In genomic region chr4:75672461-75673026, GRCh38 we compare ENCODE assay signal across 8 cellular contexts. TPM values are rescaled to one million over a fixed set of nuclear protein-coding genes. Genes with fewer than 3 reads are reported as not detected.
DNase-seq lines count a peak whose midpoint lies in the region; ATAC-seq and TF ChIP-seq lines count a peak whose summit lies in the region.

No MANE protein-coding gene starts in this region.

- CTCF ChIA-PET in CD4-positive, alpha-beta memory T cell (lab: Charles Lee; ENCODE audit: partially characterized antibody), result interaction anchor here (1.3 to 7.2 kb wide), 3 partner anchors 17 to 76 kb away, joined by 3 to 68 read pairs (median 10); partner anchors contain the start of gene USO1

- 0 to 1% (median 0%) methylated on average over 42 to 44 of the region's 44 CpGs for WGBS in stomach, 5 donors

- no peaks in the 10 kb centered on the region for H3K9me3 Mint-ChIP-seq in CD4-positive, alpha-beta memory T cell
- no peaks in the 10 kb centered on the region for H3K9me3 Mint-ChIP-seq in activated T-helper 17 cell treated with anti-CD3 and anti-CD28 coated beads, Interleukin-2, amount 50 U/mL, for 72 hours

- peak overlapping the region; percentile 61 for H2AFZ ChIP-seq in neural cell (ENCODE audit: low read depth, low read length)

- no peaks in the 10 kb centered on the region for H3K27me3 ChIP-seq in CD4-positive, alpha-beta memory T cell (ENCODE audit: insufficient read depth, low read length)
- H3K27me3 ChIP-seq in Peyer's patch, result no peaks in the 10 kb centered on the region
- H3K27me3 ChIP-seq in neural cell (ENCODE audit: insufficient read depth, low read depth, low read length), result no peaks in the 10 kb centered on the region
- H3K27me3 ChIP-seq in stomach, result no peaks in the 10 kb centered on the region

- H3K27ac Mint-ChIP-seq in CD4-positive, alpha-beta memory T cell, result peak overlapping the region; percentile 97 to 100 (median 98)
- H3K27ac Mint-ChIP-seq in activated T-helper 17 cell treated with anti-CD3 and anti-CD28 coated beads, Interleukin-2, amount 50 U/mL, for 72 hours, result peak overlapping the region; percentile 99

- ATAC-seq in GM19351 (IDR thresholded peaks at IDR 0.05; ENCODE audit: unreplicated experiment) (peak; percentile 24), HG03520 (IDR thresholded peaks at IDR 0.05; ENCODE audit: unreplicated experiment) (peak; percentile 14)
- peak; percentile 31 for ATAC-seq in activated T-helper 17 cell treated with anti-CD3 and anti-CD28 coated beads, Interleukin-2, amount 50 U/mL, for 72 hours (replicated peaks)

- TF ChIP-seq POLR2A in Peyer's patch (IDR thresholded peaks at IDR 0.05) (no peak), stomach (IDR thresholded peaks at IDR 0.05) (no peak)

- H3F3A ChIP-seq in neural cell (ENCODE audit: insufficient read depth, low read length, poor library complexity, severe bottlenecking), result peaks cover 10% of the 10 kb centered on the region

- peak overlapping the region; percentile 98 for H3K9ac ChIP-seq in neural cell (ENCODE audit: low read length)

- POLR2A ChIA-PET in CD4-positive, alpha-beta memory T cell (lab: Charles Lee; ENCODE audit: partially characterized antibody), result interaction anchor here (1.2 to 8.9 kb wide), 11 partner anchors 11 to 318 kb away, joined by 4 to 163 read pairs (median 10); partner anchors contain the start of genes CDKL2, RCHY1, SDAD1 and THAP6

- peaks cover 30% of the 10 kb centered on the region for H4K20me1 ChIP-seq in neural cell (ENCODE audit: insufficient read depth)

- peak overlapping the region; percentile 90 to 97 for H3K4me3 ChIP-seq in CD4-positive, alpha-beta memory T cell (ENCODE audit: low read length in 2 of 2)
- H3K4me3 ChIP-seq in Peyer's patch (peak overlapping the region; percentile 81 to 93 (median 90)), fibroblast of villous mesenchyme (ENCODE audit: low read depth, low read length) (peak overlapping the region; percentile 100), neural cell (ENCODE audit: low read length) (peak overlapping the region; percentile 89), stomach (peak overlapping the region; percentile 82 to 98 (median 93))

- peaks cover 48% of the 10 kb centered on the region for H3K79me2 ChIP-seq in neural cell (replicated peaks; ENCODE audit: insufficient read depth, low read length)

- H3K9me3 ChIP-seq in CD4-positive, alpha-beta memory T cell (ENCODE audit: control insufficient read depth in 1 of 2, low read length in 2 of 2), result no peaks in the 10 kb centered on the region
- no peaks in the 10 kb centered on the region for H3K9me3 ChIP-seq in Peyer's patch
- no peaks in the 10 kb centered on the region for H3K9me3 ChIP-seq in neural cell (ENCODE audit: low read length)
- no peaks in the 10 kb centered on the region for H3K9me3 ChIP-seq in stomach

- peak overlapping the region; percentile 97 for H3K27ac ChIP-seq in CD4-positive, alpha-beta memory T cell (ENCODE audit: low read depth, low read length)
- H3K27ac ChIP-seq in Peyer's patch (peak overlapping the region; percentile 96 to 99 (median 98)), neural cell (ENCODE audit: low read length) (peak overlapping the region; percentile 99), stomach (peak overlapping the region; percentile 90 to 100 (median 98))

- H3K9me2 ChIP-seq in neural cell (ENCODE audit: insufficient read depth, low read length), result no peaks in the 10 kb centered on the region

- H3K4me2 ChIP-seq in neural cell (ENCODE audit: low read length), result no peak overlapping the region

- intact Hi-C loops in CD4-positive, alpha-beta memory T cell (cut with micrococcal nuclease), result loop anchor here (1.0 to 10.0 kb wide), 6 partner anchors 18 to 1228 kb away; partner anchors contain the start of genes AREG, CDKL2, RCHY1 and THAP6
- intact Hi-C loops in stomach (cut with DNase I; ENCODE audit: low total_unique reads), result loop anchor here (10.0 kb wide), 1 partner anchor 52 kb away; the partner anchor contains the start of gene USO1

- peak overlapping the region; percentile 88 to 99 (median 98) for H3K4me3 Mint-ChIP-seq in CD4-positive, alpha-beta memory T cell
- H3K4me3 Mint-ChIP-seq in activated T-helper 17 cell treated with anti-CD3 and anti-CD28 coated beads, Interleukin-2, amount 50 U/mL, for 72 hours, result peak overlapping the region; percentile 100

- no peaks in the 10 kb centered on the region for H3K27me3 Mint-ChIP-seq in CD4-positive, alpha-beta memory T cell
- no peaks in the 10 kb centered on the region for H3K27me3 Mint-ChIP-seq in activated T-helper 17 cell treated with anti-CD3 and anti-CD28 coated beads, Interleukin-2, amount 50 U/mL, for 72 hours

- peak; percentile 81 to 85 (median 83) for DNase-seq in CD4-positive, alpha-beta memory T cell
- DNase-seq in Peyer's patch (peak; percentile 78 to 89 (median 84)), fibroblast of villous mesenchyme (ENCODE audit: low read depth) (peak; percentile 55), stomach (peak; percentile 72)

- no peak for TF ChIP-seq RAD21 in neural cell (conservative IDR thresholded peaks at IDR 0.05)

- TF ChIP-seq CTCF in Peyer's patch (IDR thresholded peaks at IDR 0.05), result no peak
- TF ChIP-seq CTCF in fibroblast of villous mesenchyme (IDR thresholded peaks at IDR 0.05; ENCODE audit: insufficient read depth, low read depth, low read length), result no peak
- TF ChIP-seq CTCF in neural cell (IDR thresholded peaks at IDR 0.05; ENCODE audit: poor library complexity, severe bottlenecking), result no peak
- TF ChIP-seq CTCF in stomach (IDR thresholded peaks at IDR 0.05), result no peak

- H3K4me1 ChIP-seq in CD4-positive, alpha-beta memory T cell (ENCODE audit: insufficient read depth, low read length), result peaks cover 53% of the 10 kb centered on the region
- H3K4me1 ChIP-seq in Peyer's patch, result peaks cover 0 to 42% (median 1%) of the 10 kb centered on the region in 4 donors
- peaks cover 7 to 55% (median 43%) of the 10 kb centered on the region in 4 donors for H3K4me1 ChIP-seq in stomach

- H3K36me3 ChIP-seq in CD4-positive, alpha-beta memory T cell (ENCODE audit: insufficient read depth, low read length), result no peaks in the 10 kb centered on the region
- H3K36me3 ChIP-seq in Peyer's patch, result no peaks in the 10 kb centered on the region
- no peaks in the 10 kb centered on the region for H3K36me3 ChIP-seq in neural cell (ENCODE audit: insufficient read depth, low read length)
- H3K36me3 ChIP-seq in stomach, result no peaks in the 10 kb centered on the region

- H3K4me1 Mint-ChIP-seq in CD4-positive, alpha-beta memory T cell, result peaks cover 39 to 68% (median 49%) of the 10 kb centered on the region in 4 donors
- H3K4me1 Mint-ChIP-seq in activated T-helper 17 cell treated with anti-CD3 and anti-CD28 coated beads, Interleukin-2, amount 50 U/mL, for 72 hours, result peaks cover 37% of the 10 kb centered on the region

- peaks cover 0 to 30% of the 10 kb centered on the region in 2 donors for H3K36me3 Mint-ChIP-seq in CD4-positive, alpha-beta memory T cell
- H3K36me3 Mint-ChIP-seq in activated T-helper 17 cell treated with anti-CD3 and anti-CD28 coated beads, Interleukin-2, amount 50 U/mL, for 72 hours (ENCODE audit: low read depth), result peaks cover 54% of the 10 kb centered on the region

- TF ChIP-seq EP300 in neural cell (conservative IDR thresholded peaks at IDR 0.05; ENCODE audit: poor library complexity, severe bottlenecking) (no peak), stomach (IDR thresholded peaks at IDR 0.05) (no peak)

TF ChIP-seq in neural cell, 6 proteins besides CTCF, POLR2A, EP300 and RAD21 (continues in another document):
- peak; percentile 6 for TF ChIP-seq POLR2AphosphoS5 (IDR thresholded peaks at IDR 0.05)

RNA-seq across cellular contexts. Expression of gene G3BP2, which starts 0.7 kb away (rescaled TPM):
- total RNA-seq in CD4-positive, alpha-beta memory T cell, result 100 to 1,000 TPM; 150 to 165 TPM
- polyA plus RNA-seq in CD4-positive, alpha-beta memory T cell, result 100 to 1,000 TPM; 118 to 125 TPM
- total RNA-seq in Peyer's patch, result 100 to 1,000 TPM in 1 of 4 donors, 10 to 100 TPM in 3; 54.5 to 121 (median 89.8) TPM
- total RNA-seq in activated T-helper 17 cell treated with anti-CD3 and anti-CD28 coated beads, Interleukin-2, amount 50 U/mL, for 72 hours, result 100 to 1,000 TPM; 128 to 172 TPM
- total RNA-seq in fibroblast of villous mesenchyme, result 139 and 209 TPM in 2 replicates
- polyA plus RNA-seq in neural cell, result 329 and 332 TPM in 2 replicates
- 546 and 583 TPM in 2 replicates for polyA minus RNA-seq in neural cell
- 100 to 1,000 TPM in 1 of 5 donors, 10 to 100 TPM in 4; 24.5 to 183 (median 50.1) TPM for total RNA-seq in stomach
- polyA plus RNA-seq in stomach, result 10 to 100 TPM; 15.2 to 42.2 (median 30.6) TPM

RNA-seq across cellular contexts. Expression of gene CDKL2, which starts 42.2 kb away (rescaled TPM):
- under 1 TPM; 0.35 to 0.39 TPM for total RNA-seq in CD4-positive, alpha-beta memory T cell
- under 1 TPM; 0.32 to 0.37 TPM for polyA plus RNA-seq in CD4-positive, alpha-beta memory T cell
- total RNA-seq in Peyer's patch (under 1 TPM in 1 of 4 donors, not detected in 3; 0.35 TPM), fibroblast of villous mesenchyme (0.32 and 1.3 TPM in 2 replicates), stomach (10 to 100 TPM in 1 of 5 donors, 1 to 10 TPM in 1, under 1 TPM in 1, not detected in 2; 0.58 to 11.6 (median 1.5) TPM)
- total RNA-seq in activated T-helper 17 cell treated with anti-CD3 and anti-CD28 coated beads, Interleukin-2, amount 50 U/mL, for 72 hours, result 1 to 10 TPM; 2.4 TPM
- polyA plus RNA-seq in neural cell (25.7 and 28.4 TPM in 2 replicates), stomach (under 1 TPM; 0.19 to 0.46 (median 0.25) TPM)
- polyA minus RNA-seq in neural cell, result 43.8 and 47.7 TPM in 2 replicates

RNA-seq across cellular contexts. Expression of gene USO1, which starts 51.8 kb away (rescaled TPM):
- total RNA-seq in CD4-positive, alpha-beta memory T cell, result 10 to 100 TPM; 48.6 to 49.4 TPM
- 10 to 100 TPM; 31.9 to 35.4 TPM for polyA plus RNA-seq in CD4-positive, alpha-beta memory T cell
- 100 to 1,000 TPM in 1 of 4 donors, 10 to 100 TPM in 3; 34.5 to 106 (median 48.2) TPM for total RNA-seq in Peyer's patch
- total RNA-seq in activated T-helper 17 cell treated with anti-CD3 and anti-CD28 coated beads, Interleukin-2, amount 50 U/mL, for 72 hours, result 10 to 100 TPM; 55.8 to 66.0 TPM
- total RNA-seq in fibroblast of villous mesenchyme, result 105 and 203 TPM in 2 replicates
- polyA plus RNA-seq in neural cell, result 37.6 and 40.0 TPM in 2 replicates
- 58.2 and 58.5 TPM in 2 replicates for polyA minus RNA-seq in neural cell
- 100 to 1,000 TPM in 3 of 5 donors, 10 to 100 TPM in 2; 20.6 to 120 (median 104) TPM for total RNA-seq in stomach
- 10 to 100 TPM; 23.0 to 31.3 (median 23.6) TPM for polyA plus RNA-seq in stomach

Comparison
In these comparisons a context has a peak if more than half of its experiments do, and no peak if none do; other contexts are left out.
1. Peak in every context shown above with its lines: DNase-seq, ATAC-seq, H3K4me3 ChIP-seq and H3K27ac ChIP-seq.